ENCODE assay signal across 13 cellular contexts in genomic region chr7:43873300-43873699, GRCh38. TPM values are rescaled to one million over a fixed set of nuclear protein-coding genes. Genes with fewer than 3 reads are reported as not detected.
DNase-seq lines count a peak whose midpoint lies in the region; ATAC-seq, FAIRE-seq and TF ChIP-seq lines count a peak whose summit lies in the region.
"Had no signal": no experiment of that assay in that cellular context is flagged by ENCODE, and none has a peak within 500 bp of the region (broad histone marks: within the 10 kb centered on the region; RNA-seq: fewer than 3 reads in every experiment).

No MANE protein-coding gene starts in this region.

- no peak for TF ChIP-seq CTCF in heart left ventricle (IDR thresholded peaks at IDR 0.05)
- no peak for TF ChIP-seq CTCF in stomach (IDR thresholded peaks at IDR 0.05)

- intact Hi-C loops in heart left ventricle (cut with DNase I) (loop anchor here in 2 of 10 donors (5.0 kb wide), 2 partner anchors 34 to 54 kb away; partner anchors contain the start of genes UBE2D4 (in 1 of the 2) and URGCP (in 1 of the 2)), stomach (cut with DNase I; ENCODE audit: low total_unique reads) (no loop called here)

- peak overlapping the region in 10 of 12 donors; percentile 3 to 73 (median 50) for H3K27ac ChIP-seq in heart left ventricle
- H3K27ac ChIP-seq in stomach: peak overlapping the region in 4 of 5 donors; percentile 26 to 73 (median 63)

- H3K4me1 ChIP-seq in heart left ventricle (peaks cover 0 to 50% (median 35%) of the 10 kb centered on the region in 12 donors), stomach (peaks cover 8 to 37% (median 22%) of the 10 kb centered on the region in 4 donors)

- TF ChIP-seq POLR2A in heart left ventricle (IDR thresholded peaks at IDR 0.05) (no peak), stomach (IDR thresholded peaks at IDR 0.05) (no peak), GM12892 (IDR thresholded peaks at IDR 0.05; ENCODE audit: low read depth, low read length) (no peak)

- FAIRE-seq in GM12892 (lab: Jason Lieb, UNC): no peak
- FAIRE-seq: G401.6 had no signal

- TF ChIP-seq EP300 in stomach (IDR thresholded peaks at IDR 0.05): no peak

- H3K36me3 ChIP-seq in heart left ventricle (peaks cover 3 to 39% (median 33%) of the 10 kb centered on the region in 9 donors), stomach (peaks cover 32 to 39% (median 38%) of the 10 kb centered on the region in 4 donors)

- POLR2A ChIA-PET in HEK293T (lab: Yijun Ruan, JAX): no interaction called here

- DNase-seq in GM04503 (ENCODE audit: low read depth): peak; percentile 80
- peak; percentile 63 for DNase-seq in amniotic epithelial cell (ENCODE audit: low read depth)
- DNase-seq in heart left ventricle: peak in 2 of 5 donors; percentile 63 to 73
- no peak for DNase-seq in stomach
- DNase-seq in activated naive CD4-positive, alpha-beta T cell treated with anti-CD3 and anti-CD28 coated beads, Interleukin-2, amount 50 U/mL, for 16 hours: no peak
- DNase-seq in activated CD4-positive, alpha-beta T cell treated with anti-CD3 and anti-CD28 coated beads for 1 hour: no peak
- DNase-seq in HEK293T (ENCODE audit: extremely low spot score): no peak
- DNase-seq in GM12892 (ENCODE audit: insufficient read length): no peak
- DNase-seq: activated naive CD8-positive, alpha-beta T cell treated with anti-CD3 and anti-CD28 coated beads, Interleukin-2, amount 10 ng/mL, durations not matched to agents 7 days and 5 days; NCI-H446 treated with DMSO at 0.1 percent for 48 hours; T-helper 9 cell had no signal

- WGBS in heart left ventricle, 4 donors: 70 to 81% (median 78%) methylated on average over 5 of the region's 5 CpGs
- 83 to 99% (median 90%) methylated on average over 5 of the region's 5 CpGs for WGBS in stomach, 5 donors

- H3K9me3 ChIP-seq in heart left ventricle: no peaks in the 10 kb centered on the region
- H3K9me3 ChIP-seq in stomach: no peaks in the 10 kb centered on the region
- H3K9me3 ChIP-seq: spleen had no signal

- ATAC-seq in heart left ventricle: peak in 2 of 4 donors; percentile 8 to 30

- CTCF ChIA-PET in HEK293T (lab: Yijun Ruan, JAX): no interaction called here

- H3K27me3 ChIP-seq in heart left ventricle: no peaks in the 10 kb centered on the region
- no peaks in the 10 kb centered on the region for H3K27me3 ChIP-seq in stomach
- H3K27me3 ChIP-seq: spleen had no signal

- H3K4me3 ChIP-seq in heart left ventricle (no peak overlapping the region), stomach (no peak overlapping the region)
- H3K4me3 ChIP-seq: spleen had no signal

TF ChIP-seq in HEK293T, 16 proteins besides CTCF, POLR2A, EP300 and RAD21:
- no peak for TF ChIP-seq FOXK2 (IDR thresholded peaks at IDR 0.05)
- no peak for TF ChIP-seq ELF4 (IDR thresholded peaks at IDR 0.05)
- no peak for TF ChIP-seq FOXA1 (IDR thresholded peaks at IDR 0.05)
- TF ChIP-seq BHLHE40 (IDR thresholded peaks at IDR 0.05; ENCODE audit: borderline replicate concordance): no peak
- TF ChIP-seq SUZ12 (IDR thresholded peaks at IDR 0.05): no peak

RNA-seq across cellular contexts. Expression of gene MRPS24, which starts 4.0 kb away (rescaled TPM):
- 100 to 1,000 TPM; 118 to 252 (median 151) TPM for total RNA-seq in heart left ventricle
- 100 to 1,000 TPM; 191 to 284 TPM for polyA plus RNA-seq in heart left ventricle
- 100 to 1,000 TPM in 2 of 5 donors, 10 to 100 TPM in 2, not detected in 1; 17.1 to 200 (median 126) TPM for total RNA-seq in stomach
- 100 to 1,000 TPM; 159 to 191 (median 167) TPM for polyA plus RNA-seq in stomach
- polyA plus RNA-seq in GM12892 (2012; ENCODE audit: missing spikeins): 91.9 TPM

RNA-seq across cellular contexts. Expression of gene URGCP, which starts 33.1 kb away (rescaled TPM):
- 10 to 100 TPM; 28.2 to 43.7 (median 37.8) TPM for total RNA-seq in heart left ventricle
- 10 to 100 TPM; 23.6 to 24.0 TPM for polyA plus RNA-seq in heart left ventricle
- 10 to 100 TPM; 20.1 to 47.3 (median 29.2) TPM for total RNA-seq in stomach
- polyA plus RNA-seq in stomach: 10 to 100 TPM; 10.8 to 14.9 (median 11.6) TPM
- 10.9 TPM for polyA plus RNA-seq in GM12892 (2012; ENCODE audit: missing spikeins)

RNA-seq across cellular contexts. Expression of gene UBE2D4, which starts 52.9 kb away (rescaled TPM):
- total RNA-seq in heart left ventricle (10 to 100 TPM; 35.1 to 69.8 (median 43.5) TPM), stomach (10 to 100 TPM in 1 of 5 donors, 1 to 10 TPM in 2, under 1 TPM in 1, not detected in 1; 0.58 to 51.8 (median 6.0) TPM)
- polyA plus RNA-seq in heart left ventricle (10 to 100 TPM; 29.4 to 41.1 TPM), stomach (10 to 100 TPM; 10.9 to 12.5 (median 12.1) TPM)
- polyA plus RNA-seq in GM12892 (2012; ENCODE audit: missing spikeins): 11.0 TPM

Comparison
In these comparisons a context has a peak if more than half of its experiments do, and no peak if none do; other contexts are left out.
1. DNase-seq: peak in GM04503 (single experiment) and amniotic epithelial cell (single experiment); none in stomach (single experiment), activated naive CD4-positive, alpha-beta T cell treated with anti-CD3 and anti-CD28 coated beads, Interleukin-2, amount 50 U/mL, for 16 hours (single experiment), activated CD4-positive, alpha-beta T cell treated with anti-CD3 and anti-CD28 coated beads for 1 hour (single experiment), HEK293T (single experiment) and GM12892 (single experiment).